In genomic region chr9:133226219-133227171, GRCh38 we compare ENCODE assay signal across 37 cellular contexts. TPM values are rescaled to one million over a fixed set of nuclear protein-coding genes. Genes with fewer than 3 reads are reported as not detected.
A peak's percentile ranks its signal among the peaks of the same experiment; 100 is the strongest.
DNase-seq lines count a peak whose midpoint lies in the region; ATAC-seq, FAIRE-seq and TF ChIP-seq lines count a peak whose summit lies in the region.
"Had no signal": no experiment of that assay in that cellular context is flagged by ENCODE, and none has a peak within 500 bp of the region (broad histone marks: within the 10 kb centered on the region; RNA-seq: fewer than 3 reads in every experiment).

No MANE protein-coding gene starts in this region.

- no peak overlapping the region for H3K56ac ChIP-seq in H9 (ENCODE audit: insufficient read length, low read depth, low read length)

- H4K8ac ChIP-seq in H9 (replicated peaks; ENCODE audit: insufficient read length, low read depth, low read length): no peak overlapping the region

- TF ChIP-seq CTCF in H9 (conservative IDR thresholded peaks at IDR 0.05): no peak
- no peak for TF ChIP-seq CTCF in kidney (IDR thresholded peaks at IDR 0.05; ENCODE audit: borderline replicate concordance, extremely low read depth, insufficient read depth)
- TF ChIP-seq CTCF in sigmoid colon (IDR thresholded peaks at IDR 0.05): no peak
- TF ChIP-seq CTCF in thyroid gland (IDR thresholded peaks at IDR 0.05): no peak

- H2BK20ac ChIP-seq in H9 (ENCODE audit: low read depth, low read length, poor library complexity, severe bottlenecking): no peak overlapping the region

- no peaks in the 10 kb centered on the region for H4K20me1 ChIP-seq in BLaER1 treated with 17β-estradiol and CSF1 and Interleukin-3, amounts not matched to agents 10 nM and 100 nM
- H4K20me1 ChIP-seq in H9 (ENCODE audit: control insufficient read depth, insufficient read depth, insufficient read length): no peaks in the 10 kb centered on the region

- no peak overlapping the region for H3K27ac ChIP-seq in BLaER1 treated with 17β-estradiol and CSF1 and Interleukin-3, amounts not matched to agents 10 nM and 100 nM
- H3K27ac ChIP-seq in H9 (ENCODE audit: insufficient read length, low read depth, low read length): no peak overlapping the region
- no peak overlapping the region for H3K27ac ChIP-seq in kidney (ENCODE audit: low read depth in 2 of 2, low read length in 2 of 2)
- H3K27ac ChIP-seq in sigmoid colon: no peak overlapping the region
- no peak overlapping the region for H3K27ac ChIP-seq in thyroid gland
- H3K27ac ChIP-seq: PC-9, skin epidermis had no signal

- H3K4me1 ChIP-seq in BLaER1 treated with 17β-estradiol and CSF1 and Interleukin-3, amounts not matched to agents 10 nM and 100 nM: peaks cover 7 to 70% (median 54%) of the 10 kb centered on the region in 10 experiments
- H3K4me1 ChIP-seq in H9 (ENCODE audit: insufficient read depth, low read length): no peaks in the 10 kb centered on the region
- no peaks in the 10 kb centered on the region for H3K4me1 ChIP-seq in kidney (ENCODE audit: control insufficient read depth in 1 of 2, insufficient read depth in 1 of 2, low read depth in 1 of 2, low read length in 2 of 2)
- no peaks in the 10 kb centered on the region for H3K4me1 ChIP-seq in sigmoid colon
- H3K4me1 ChIP-seq in thyroid gland: no peaks in the 10 kb centered on the region
- H3K4me1 ChIP-seq: Caco-2 had no signal

- no peak overlapping the region for H2BK5ac ChIP-seq in H9 (ENCODE audit: insufficient read length, low read length)

- H3K14ac ChIP-seq in H9 (ENCODE audit: insufficient read depth, low read length): no peak overlapping the region

- H2AK5ac ChIP-seq in H9 (ENCODE audit: insufficient read length, low read length): no peak overlapping the region

- H3K27me3 ChIP-seq in BLaER1 treated with 17β-estradiol and CSF1 and Interleukin-3, amounts not matched to agents 10 nM and 100 nM: no peaks in the 10 kb centered on the region
- H3K27me3 ChIP-seq in H9 (ENCODE audit: insufficient read depth, low read length): no peaks in the 10 kb centered on the region
- peaks cover 0 to 31% (median 0%) of the 10 kb centered on the region in 3 donors for H3K27me3 ChIP-seq in sigmoid colon
- H3K27me3 ChIP-seq in thyroid gland: no peaks in the 10 kb centered on the region

- no peak for TF ChIP-seq POLR2A in sigmoid colon (IDR thresholded peaks at IDR 0.05)
- TF ChIP-seq POLR2A in thyroid gland (IDR thresholded peaks at IDR 0.05): no peak

- no peak for FAIRE-seq in kidney (lab: Jason Lieb, UNC)
- FAIRE-seq: astrocyte had no signal

- H3K23me2 ChIP-seq in H9 (ENCODE audit: insufficient read length, low read depth, low read length, poor library complexity, severe bottlenecking): no peaks in the 10 kb centered on the region

- no peak overlapping the region for H3K4me3 Mint-ChIP-seq in H9
- H3K4me3 Mint-ChIP-seq in naive thymus-derived CD8-positive, alpha-beta T cell: no peak overlapping the region
- H3K4me3 Mint-ChIP-seq: activated CD8-positive, alpha-beta T cell treated with anti-CD3 and anti-CD28 coated beads for 36 hours; activated naive CD8-positive, alpha-beta T cell treated with anti-CD3 and anti-CD28 coated beads for 36 hours; dendritic cell treated with granulocyte-macrophage colony-stimulating factor and Interleukin-4, amounts not matched to agents 40 ng/mL and 50 ng/mL, for 4 days; natural killer cell treated with Interleukin-12 subunit alpha and Interleukin-12 subunit beta and Interleukin-15 and Interleukin-18, amount 100 ng/mL, for 72 hours; T-helper 2 cell treated with Interferon-gamma antibody and Interleukin-4, amounts not matched to agents 5 μg/mL and 100 μg/mL, for 36 hours had no signal

- no peak for ATAC-seq in naive thymus-derived CD8-positive, alpha-beta T cell
- ATAC-seq: activated CD8-positive, alpha-beta T cell treated with anti-CD3 and anti-CD28 coated beads for 36 hours; esophagus mucosa; mucosa of descending colon; natural killer cell treated with Interleukin-12 subunit alpha and Interleukin-12 subunit beta and Interleukin-15 and Interleukin-18, amount 100 ng/mL, for 72 hours; stimulated activated naive CD8-positive, alpha-beta T cell treated with anti-CD3 and anti-CD28 coated beads, Interleukin-15, Interleukin-2, amounts not matched to agents 100 U/mL and 50 U/mL, for 24 hours had no signal

- H2AFZ ChIP-seq in H9 (ENCODE audit: low read length): no peak overlapping the region
- H2AFZ ChIP-seq: PC-9 had no signal

- H3K36me3 Mint-ChIP-seq in H9 (ENCODE audit: insufficient read depth in 1 of 3, low read depth in 3 of 3): no peaks in the 10 kb centered on the region
- no peaks in the 10 kb centered on the region for H3K36me3 Mint-ChIP-seq in naive thymus-derived CD8-positive, alpha-beta T cell
- H3K36me3 Mint-ChIP-seq: activated naive CD8-positive, alpha-beta T cell treated with anti-CD3 and anti-CD28 coated beads for 36 hours; natural killer cell treated with Interleukin-12 subunit alpha and Interleukin-12 subunit beta and Interleukin-15 and Interleukin-18, amount 100 ng/mL, for 72 hours had no signal

- H3K4me3 ChIP-seq in BLaER1 treated with 17β-estradiol and CSF1 and Interleukin-3, amounts not matched to agents 10 nM and 100 nM: no peak overlapping the region
- H3K4me3 ChIP-seq in kidney (ENCODE audit: low read length in 2 of 2) (no peak overlapping the region), sigmoid colon (no peak overlapping the region), thyroid gland (replicated peaks in 1 of 3) (no peak overlapping the region)
- H3K4me3 ChIP-seq: lung, mucosa of descending colon, PC-9, skin epidermis had no signal

- H3K18ac ChIP-seq in H9 (ENCODE audit: insufficient read length, low read depth, low read length): no peak overlapping the region

- no peak overlapping the region for H3K23ac ChIP-seq in H9 (ENCODE audit: insufficient read length, low read depth, low read length)

- no peaks in the 10 kb centered on the region for H3K79me2 ChIP-seq in H9 (ENCODE audit: insufficient read depth, low read length)

- no peak overlapping the region for H4K91ac ChIP-seq in H9 (ENCODE audit: insufficient read length, low read depth, low read length)

- no peak overlapping the region for H3K4ac ChIP-seq in H9 (ENCODE audit: low read depth, low read length)

- peak overlapping the region in 10 of 11 experiments; percentile 16 to 83 (median 70); a peak in 16 of 22 replicates for H3K4me2 ChIP-seq in BLaER1 treated with 17β-estradiol and CSF1 and Interleukin-3, amounts not matched to agents 10 nM and 100 nM
- H3K4me2 ChIP-seq in H9 (ENCODE audit: insufficient read depth, insufficient read length, low read length): no peak overlapping the region
- H3K4me2 ChIP-seq: PC-9 had no signal

- H3K36me3 ChIP-seq in BLaER1 treated with 17β-estradiol and CSF1 and Interleukin-3, amounts not matched to agents 10 nM and 100 nM: no peaks in the 10 kb centered on the region
- H3K36me3 ChIP-seq in kidney (ENCODE audit: control insufficient read depth in 1 of 2, insufficient read depth in 2 of 2, low read length in 2 of 2): no peaks in the 10 kb centered on the region
- H3K36me3 ChIP-seq in sigmoid colon: no peaks in the 10 kb centered on the region
- no peaks in the 10 kb centered on the region for H3K36me3 ChIP-seq in thyroid gland

- no peak overlapping the region for H2BK120ac ChIP-seq in H9 (ENCODE audit: low read depth, low read length, poor library complexity, severe bottlenecking)

- H3K27me3 Mint-ChIP-seq in H9 (ENCODE audit: low read depth): peaks cover 70% of the 10 kb centered on the region
- peaks cover 4 to 21% (median 10%) of the 10 kb centered on the region in 5 donors for H3K27me3 Mint-ChIP-seq in naive thymus-derived CD8-positive, alpha-beta T cell

- intact Hi-C loops in kidney (cut with DNase I): no loop called here
- intact Hi-C loops in sigmoid colon (cut with DNase I): no loop called here
- intact Hi-C loops in thyroid gland (cut with DNase I): no loop called here

- H3K27ac Mint-ChIP-seq in H9: no peak overlapping the region
- no peak overlapping the region for H3K27ac Mint-ChIP-seq in naive thymus-derived CD8-positive, alpha-beta T cell
- H3K27ac Mint-ChIP-seq: activated CD8-positive, alpha-beta T cell treated with anti-CD3 and anti-CD28 coated beads for 36 hours; activated naive CD8-positive, alpha-beta T cell treated with anti-CD3 and anti-CD28 coated beads for 36 hours; dendritic cell treated with granulocyte-macrophage colony-stimulating factor and Interleukin-4, amounts not matched to agents 40 ng/mL and 50 ng/mL, for 4 days; natural killer cell treated with Interleukin-12 subunit alpha and Interleukin-12 subunit beta and Interleukin-15 and Interleukin-18, amount 100 ng/mL, for 72 hours; T-helper 2 cell treated with Interferon-gamma antibody and Interleukin-4, amounts not matched to agents 5 μg/mL and 100 μg/mL, for 36 hours had no signal

- no peaks in the 10 kb centered on the region for H3K9me3 ChIP-seq in BLaER1 treated with 17β-estradiol and CSF1 and Interleukin-3, amounts not matched to agents 10 nM and 100 nM (replicated peaks in 1 of 11)
- H3K9me3 ChIP-seq in H9 (ENCODE audit: control insufficient read depth, low read depth, low read length): no peaks in the 10 kb centered on the region
- no peaks in the 10 kb centered on the region for H3K9me3 ChIP-seq in kidney (ENCODE audit: control insufficient read depth in 1 of 2, low read length in 2 of 2)
- H3K9me3 ChIP-seq in sigmoid colon: no peaks in the 10 kb centered on the region
- H3K9me3 ChIP-seq in thyroid gland: no peaks in the 10 kb centered on the region
- H3K9me3 ChIP-seq: Caco-2, mucosa of descending colon had no signal

- no peak for TF ChIP-seq EP300 in sigmoid colon (IDR thresholded peaks at IDR 0.05)

- peak; percentile 41 for DNase-seq in H9
- DNase-seq in kidney: peak; percentile 52
- DNase-seq in sigmoid colon: peak; percentile 48
- no peak for DNase-seq in naive thymus-derived CD8-positive, alpha-beta T cell
- no peak for DNase-seq in NCI-H226
- DNase-seq in thyroid gland: no peak
- DNase-seq: activated CD8-positive, alpha-beta T cell treated with anti-CD3 and anti-CD28 coated beads for 36 hours; activated effector memory CD4-positive, alpha-beta T cell treated with anti-CD3 and anti-CD28 coated beads, Interleukin-2, amount 50 U/mL, for 16 hours; activated naive CD8-positive, alpha-beta T cell treated with anti-CD3 and anti-CD28 coated beads for 36 hours; C1 segment of cervical spinal cord; central memory CD4-positive, alpha-beta T cell; DMS53; GDM1; Kasumi-1; kidney glomerular epithelial cell; mucosa of descending colon; MV-4-11; NCI-H1436 treated with DMSO at 0.1 percent for 48 hours; NCI-H2081 treated with DMSO at 0.1 percent for 48 hours; NCI-H345; NCI-H69; PC-9; Right ventricle myocardium superior; stimulated activated CD4-positive, alpha-beta T cell treated with anti-CD3 and anti-CD28 coated beads, Interleukin-1b, Interleukin-23, amount 100 ng/mL, for 48 hours; stimulated activated naive CD8-positive, alpha-beta T cell treated with anti-CD3 and anti-CD28 coated beads, Interleukin-15, Interleukin-2, amounts not matched to agents 100 U/mL and 50 U/mL, for 24 hours had no signal

- no CpG with 5 or more reads among the region's 25 CpGs for whole genome bisulfite sequencing in H9 (ENCODE audit: extremely low coverage, insufficient read length, low lambda C conversion rate)
- WGBS in sigmoid colon, 2 donors: 79 to 87% methylated on average over 25 of the region's 25 CpGs
- WGBS in thyroid gland, 2 donors: 72 to 81% methylated on average over 10 to 17 of the region's 25 CpGs

- no peak overlapping the region for H3T11ph ChIP-seq in H9 (ENCODE audit: low read length)

- H2BK12ac ChIP-seq in H9 (ENCODE audit: insufficient read length, low read depth, low read length): no peak overlapping the region

- POLR2A ChIA-PET in naive thymus-derived CD8-positive, alpha-beta T cell (lab: Charles Lee): no interaction called here

- peaks cover 5 to 8% of the 10 kb centered on the region in 2 experiments; a peak in 4 of 5 replicates for H3K9me3 Mint-ChIP-seq in H9
- H3K9me3 Mint-ChIP-seq in naive thymus-derived CD8-positive, alpha-beta T cell: no peaks in the 10 kb centered on the region
- H3K9me3 Mint-ChIP-seq: activated CD8-positive, alpha-beta T cell treated with anti-CD3 and anti-CD28 coated beads for 36 hours; activated naive CD8-positive, alpha-beta T cell treated with anti-CD3 and anti-CD28 coated beads for 36 hours; dendritic cell treated with granulocyte-macrophage colony-stimulating factor and Interleukin-4, amounts not matched to agents 40 ng/mL and 50 ng/mL, for 4 days; natural killer cell treated with Interleukin-12 subunit alpha and Interleukin-12 subunit beta and Interleukin-15 and Interleukin-18, amount 100 ng/mL, for 72 hours; T-helper 2 cell treated with Interferon-gamma antibody and Interleukin-4, amounts not matched to agents 5 μg/mL and 100 μg/mL, for 36 hours had no signal

- H3K9ac ChIP-seq in BLaER1 treated with 17β-estradiol and CSF1 and Interleukin-3, amounts not matched to agents 10 nM and 100 nM: peak overlapping the region in 1 of 11 experiments; percentile 18; a peak in 1 of 22 replicates
- H3K9ac ChIP-seq in H9 (ENCODE audit: extremely low read depth, insufficient read length, low read length): no peak overlapping the region
- no peak overlapping the region for H3K9ac ChIP-seq in kidney (ENCODE audit: low read length in 2 of 2)

- peaks cover 0 to 8% of the 10 kb centered on the region in 2 experiments; a peak in 2 of 4 replicates for H3K4me1 Mint-ChIP-seq in H9
- H3K4me1 Mint-ChIP-seq in naive thymus-derived CD8-positive, alpha-beta T cell: no peaks in the 10 kb centered on the region
- H3K4me1 Mint-ChIP-seq: activated naive CD8-positive, alpha-beta T cell treated with anti-CD3 and anti-CD28 coated beads for 36 hours had no signal

- H2BK15ac ChIP-seq in H9 (ENCODE audit: low read depth, low read length): no peak overlapping the region

- H3K79me1 ChIP-seq in H9 (ENCODE audit: insufficient read depth, low read depth, low read length, poor library complexity, severe bottlenecking): no peaks in the 10 kb centered on the region

- H4K5ac ChIP-seq in H9 (ENCODE audit: insufficient read length, low read depth, low read length): no peak overlapping the region

RNA-seq across cellular contexts. Expression of gene OBP2B, which starts 17.4 kb away (rescaled TPM):
- not detected in 2 replicates for total RNA-seq in H9 (2021)
- not detected for total RNA-seq in kidney
- polyA plus RNA-seq in kidney (ENCODE audit: insufficient read depth, low read depth, low replicate concordance): not detected
- total RNA-seq in sigmoid colon: not detected
- not detected for polyA plus RNA-seq in sigmoid colon
- not detected for total RNA-seq in naive thymus-derived CD8-positive, alpha-beta T cell
- polyA plus RNA-seq in naive thymus-derived CD8-positive, alpha-beta T cell: not detected
- total RNA-seq in thyroid gland: not detected
- total RNA-seq: activated CD8-positive, alpha-beta T cell treated with anti-CD3 and anti-CD28 coated beads for 36 hours; activated naive CD8-positive, alpha-beta T cell treated with anti-CD3 and anti-CD28 coated beads for 36 hours; astrocyte; Caco-2; esophagus mucosa; fibroblast of villous mesenchyme; lung; mucosa of descending colon; natural killer cell treated with Interleukin-12 subunit alpha and Interleukin-12 subunit beta and Interleukin-15 and Interleukin-18, amount 100 ng/mL, for 72 hours; osteocyte; PC-9; Right ventricle myocardium superior had no signal
- polyA plus RNA-seq: AG04450, lung had no signal

RNA-seq across cellular contexts. Expression of gene ABO, which starts 48.5 kb away (rescaled TPM):
- 0.31 and 0.37 TPM in 2 replicates for total RNA-seq in H9 (2021)
- total RNA-seq in kidney: 29.0 TPM
- 25.0 TPM for polyA plus RNA-seq in kidney (ENCODE audit: insufficient read depth, low read depth, low replicate concordance)
- 1 to 10 TPM in 2 of 4 donors, under 1 TPM in 2; 0.36 to 1.5 (median 1.0) TPM for total RNA-seq in sigmoid colon
- 10 to 100 TPM; 15.0 to 27.3 (median 24.5) TPM for polyA plus RNA-seq in sigmoid colon
- not detected for total RNA-seq in naive thymus-derived CD8-positive, alpha-beta T cell
- polyA plus RNA-seq in naive thymus-derived CD8-positive, alpha-beta T cell: not detected
- 10 to 100 TPM; 15.7 to 32.6 (median 24.9) TPM for total RNA-seq in thyroid gland
- total RNA-seq: activated CD8-positive, alpha-beta T cell treated with anti-CD3 and anti-CD28 coated beads for 36 hours; activated naive CD8-positive, alpha-beta T cell treated with anti-CD3 and anti-CD28 coated beads for 36 hours; astrocyte; Caco-2; fibroblast of villous mesenchyme; osteocyte had no signal
- polyA plus RNA-seq: AG04450 had no signal

Comparison
In these comparisons a context has a peak if more than half of its experiments do, and no peak if none do; other contexts are left out.
1. DNase-seq: peak in H9 (single experiment), kidney (single experiment) and sigmoid colon (single experiment); none in naive thymus-derived CD8-positive, alpha-beta T cell (0 of 10), NCI-H226 (single experiment) and thyroid gland (0 of 2).
2. RNA of gene ABO, which starts 48.5 kb away (total RNA-seq): 29.0 TPM in kidney (single experiment) and 15.7 to 32.6 TPM in thyroid gland; 0.36 to 1.5 TPM in sigmoid colon, 0.31 to 0.37 TPM in H9 and not detected in naive thymus-derived CD8-positive, alpha-beta T cell; every median in the first group is over 4 times any median in the second.